ENCODE assay signal across 1 cellular context in genomic region chr19:38878575-38879399, GRCh38.
A peak's percentile ranks its signal among the peaks of the same experiment; 100 is the strongest.
TF ChIP-seq lines count a peak whose summit lies in the region.

No MANE protein-coding gene starts in this region.

TF ChIP-seq in HepG2, 621 proteins besides CTCF, POLR2A, EP300 and RAD21:
- TF ChIP-seq ZNF430 (CRISPR knock-in tag; IDR thresholded peaks at IDR 0.05) (no peak), NR2C2 (CRISPR knock-in tag; IDR thresholded peaks at IDR 0.05; ENCODE audit: borderline replicate concordance) (peak; percentile 69), ETV5 (CRISPR knock-in tag; IDR thresholded peaks at IDR 0.05; ENCODE audit: borderline replicate concordance) (no peak), HOXA5 (CRISPR knock-in tag; IDR thresholded peaks at IDR 0.05) (no peak), ATF7-NPFF (CRISPR knock-in tag; IDR thresholded peaks at IDR 0.05; ENCODE audit: low read depth) (0 out of 2 replicates have a peak, but pooled peaks have one; percentile 32), ZNF232 (CRISPR knock-in tag; IDR thresholded peaks at IDR 0.05; ENCODE audit: borderline replicate concordance) (0 out of 2 replicates have a peak, but pooled peaks have one; percentile 30), ZNF552 (CRISPR knock-in tag; IDR thresholded peaks at IDR 0.05; ENCODE audit: borderline replicate concordance) (0 out of 2 replicates have a peak, but pooled peaks have one; percentile 2), ZSCAN9 (CRISPR knock-in tag; IDR thresholded peaks at IDR 0.05; ENCODE audit: borderline replicate concordance) (no peak), SRY (CRISPR knock-in tag; IDR thresholded peaks at IDR 0.05) (0 out of 2 replicates have a peak, but pooled peaks have one; percentile 12), LCORL (IDR thresholded peaks at IDR 0.05) (no peak), LCORL (CRISPR knock-in tag; IDR thresholded peaks at IDR 0.05) (0 out of 2 replicates have a peak, but pooled peaks have one; percentile 38), MBNL3 (CRISPR knock-in tag; conservative IDR thresholded peaks at IDR 0.05) (no peak), ZNF687 (CRISPR knock-in tag; IDR thresholded peaks at IDR 0.05) (peak; percentile 27), TCF12 (IDR thresholded peaks at IDR 0.05) (no peak), TCF12 (CRISPR knock-in tag; IDR thresholded peaks at IDR 0.05) (no peak), NR2F6 (IDR thresholded peaks at IDR 0.05) (peak; percentile 73), NR2F6 (CRISPR knock-in tag; IDR thresholded peaks at IDR 0.05) (peak; percentile 42; the same call in 1 of the 2 replicates), HOXD1 (CRISPR knock-in tag; IDR thresholded peaks at IDR 0.05) (no peak), ZNF619 (CRISPR knock-in tag; IDR thresholded peaks at IDR 0.05) (no peak), AGO2 (optimal IDR thresholded peaks at IDR 0.05; ENCODE audit: low read depth, low read length) (peak; percentile 26), MYNN (CRISPR knock-in tag; IDR thresholded peaks at IDR 0.05; ENCODE audit: low read depth) (no peak), SALL2 (CRISPR knock-in tag; IDR thresholded peaks at IDR 0.05) (no peak), TMF1 (CRISPR knock-in tag; IDR thresholded peaks at IDR 0.05; ENCODE audit: low read depth) (no peak), KDM5A (IDR thresholded peaks at IDR 0.05; ENCODE audit: borderline replicate concordance, low read length) (no peak), XBP1 (CRISPR knock-in tag; IDR thresholded peaks at IDR 0.05) (no peak), ZBTB46 (CRISPR knock-in tag; IDR thresholded peaks at IDR 0.05; ENCODE audit: borderline replicate concordance) (no peak), ZNF263 (CRISPR knock-in tag; IDR thresholded peaks at IDR 0.05) (peak; percentile 70), ZNF121 (CRISPR knock-in tag; IDR thresholded peaks at IDR 0.05) (no peak), HNF4G (IDR thresholded peaks at IDR 0.05; ENCODE audit: borderline replicate concordance, low read depth, low read length) (peak; percentile 44; the same call in 1 of the 2 replicates), HNF4G (CRISPR knock-in tag; IDR thresholded peaks at IDR 0.05; ENCODE audit: borderline replicate concordance, low read depth) (no peak), FOXO4 (CRISPR knock-in tag; conservative IDR thresholded peaks at IDR 0.05) (0 out of 2 replicates have a peak, but pooled peaks have one; percentile 39)
- TF ChIP-seq, protein P1, sequence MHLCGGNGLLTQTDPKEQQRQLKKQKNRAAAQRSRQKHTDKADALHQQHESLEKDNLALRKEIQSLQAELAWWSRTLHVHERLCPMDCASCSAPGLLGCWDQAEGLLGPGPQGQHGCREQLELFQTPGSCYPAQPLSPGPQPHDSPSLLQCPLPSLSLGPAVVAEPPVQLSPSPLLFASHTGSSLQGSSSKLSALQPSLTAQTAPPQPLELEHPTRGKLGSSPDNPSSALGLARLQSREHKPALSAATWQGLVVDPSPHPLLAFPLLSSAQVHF (CRISPR knock-in tag; IDR thresholded peaks at IDR 0.05), result no peak
- TF ChIP-seq, protein P2, sequence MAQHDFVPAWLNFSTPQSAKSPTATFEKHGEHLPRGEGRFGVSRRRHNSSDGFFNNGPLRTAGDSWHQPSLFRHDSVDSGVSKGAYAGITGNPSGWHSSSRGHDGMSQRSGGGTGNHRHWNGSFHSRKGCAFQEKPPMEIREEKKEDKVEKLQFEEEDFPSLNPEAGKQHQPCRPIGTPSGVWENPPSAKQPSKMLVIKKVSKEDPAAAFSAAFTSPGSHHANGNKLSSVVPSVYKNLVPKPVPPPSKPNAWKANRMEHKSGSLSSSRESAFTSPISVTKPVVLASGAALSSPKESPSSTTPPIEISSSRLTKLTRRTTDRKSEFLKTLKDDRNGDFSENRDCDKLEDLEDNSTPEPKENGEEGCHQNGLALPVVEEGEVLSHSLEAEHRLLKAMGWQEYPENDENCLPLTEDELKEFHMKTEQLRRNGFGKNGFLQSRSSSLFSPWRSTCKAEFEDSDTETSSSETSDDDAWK (CRISPR knock-in tag; IDR thresholded peaks at IDR 0.05), result no peak
